9 cellular contexts compared by ENCODE assay signal in genomic region chr5:90410178-90410762, GRCh38. TPM values are rescaled to one million over a fixed set of nuclear protein-coding genes. Genes with fewer than 3 reads are reported as not detected.
A peak's percentile ranks its signal among the peaks of the same experiment; 100 is the strongest.
DNase-seq lines count a peak whose midpoint lies in the region; ATAC-seq, FAIRE-seq and TF ChIP-seq lines count a peak whose summit lies in the region.
"Had no signal": no experiment of that assay in that cellular context is flagged by ENCODE, and none has a peak within 500 bp of the region (broad histone marks: within the 10 kb centered on the region; RNA-seq: fewer than 3 reads in every experiment).

No MANE protein-coding gene starts in this region.

- H3K4me1 Mint-ChIP-seq in MCF 10A (ENCODE audit: insufficient read depth, unreplicated experiment) (peaks cover 17% of the 10 kb centered on the region), CD14-positive monocyte (peaks cover 3% of the 10 kb centered on the region)

- no peak overlapping the region for H3K27ac Mint-ChIP-seq in MCF 10A (ENCODE audit: low read depth, unreplicated experiment)
- H3K27ac Mint-ChIP-seq in CD14-positive monocyte = no peak overlapping the region
- H3K27ac Mint-ChIP-seq: naive B cell had no signal

- TF ChIP-seq CTCF in MCF 10A (IDR thresholded peaks at IDR 0.05; ENCODE audit: unreplicated experiment) = no peak
- no peak for TF ChIP-seq CTCF in CD14-positive monocyte (IDR thresholded peaks at IDR 0.05)

- H3K4me3 Mint-ChIP-seq in MCF 10A (ENCODE audit: unreplicated experiment) (no peak overlapping the region), CD14-positive monocyte (no peak overlapping the region)
- H3K4me3 Mint-ChIP-seq: naive B cell had no signal

- intact Hi-C loops in MCF 10A (cut with micrococcal nuclease) = loop anchor here (1.0 kb wide), 1 partner anchor 120 kb away; no protein-coding TSS in a partner anchor
- intact Hi-C loops in CD14-positive monocyte (cut with micrococcal nuclease) = loop anchor here (5.0 to 10.0 kb wide), 3 partner anchors 62 to 117 kb away; partner anchors contain the start of genes LYSMD3 (in 2 of the 2), MBLAC2 (in 1 of the 2) and POLR3G (in 1 of the 2)

- 0% methylated on average over 1 to 2 of the region's 10 CpGs for WGBS in mesodermal cell (ENCODE audit: insufficient coverage in 2 of 2), 2 experiments

- H3K4me3 ChIP-seq in mesodermal cell (ENCODE audit: extremely low read depth, insufficient read depth, low read length, poor library complexity, severe bottlenecking) = peak overlapping the region; percentile 68

- peak; percentile 0 for ATAC-seq in HG03064 (IDR thresholded peaks at IDR 0.05; ENCODE audit: low read depth, unreplicated experiment)
- ATAC-seq in activated CD4-positive, CD25-positive, alpha-beta regulatory T cell treated with anti-CD3 and anti-CD28 coated beads, Interleukin-2, amount 50 U/mL, for 24 hours = no peak

- H3K4me1 ChIP-seq in mesodermal cell (ENCODE audit: control insufficient read depth, insufficient read depth, low read length, poor library complexity, severe bottlenecking) = no peaks in the 10 kb centered on the region

- peaks cover 7% of the 10 kb centered on the region for H3K36me3 Mint-ChIP-seq in MCF 10A (ENCODE audit: insufficient read depth, unreplicated experiment)
- H3K36me3 Mint-ChIP-seq in CD14-positive monocyte = peaks cover 8 to 14% of the 10 kb centered on the region in 2 donors

- no peaks in the 10 kb centered on the region for H3K9me3 ChIP-seq in mesodermal cell (ENCODE audit: control insufficient read depth, low read length)

- CTCF ChIA-PET in MCF 10A (lab: Yijun Ruan, JAX) = interaction anchor here (0.6 to 1.5 kb wide), 8 partner anchors 23 to 1009 kb away, joined by 3 to 8 read pairs (median 3); partner anchors contain the start of gene LYSMD3

- BruUV-seq in MCF 10A (replicated peaks; lab: Mats Ljungman, UMichigan) = TSS peak; percentile 91

- H3K36me3 ChIP-seq in mesodermal cell (ENCODE audit: control insufficient read depth, insufficient read depth, low read length) = no peaks in the 10 kb centered on the region

- H3K27me3 Mint-ChIP-seq in MCF 10A (ENCODE audit: insufficient read depth, unreplicated experiment) (no peaks in the 10 kb centered on the region), CD14-positive monocyte (ENCODE audit: low read depth in 3 of 3) (peaks cover 0 to 6% (median 0%) of the 10 kb centered on the region in 3 donors)
- H3K27me3 Mint-ChIP-seq: naive B cell had no signal

- peak overlapping the region; percentile 92 for H3K27ac ChIP-seq in mesodermal cell (ENCODE audit: low read depth, low read length, severe bottlenecking)

- in situ Hi-C loops in ACHN (cut with HindIII; ENCODE audit: low pct_ligation_motif_present, low pct_unique_long_range_greater_than_20kb, low sequenced_read_pairs) = no loop called here

- no peaks in the 10 kb centered on the region for H3K9me3 Mint-ChIP-seq in MCF 10A (ENCODE audit: unreplicated experiment)
- peaks cover 0 to 5% (median 0%) of the 10 kb centered on the region in 7 donors for H3K9me3 Mint-ChIP-seq in CD14-positive monocyte
- H3K9me3 Mint-ChIP-seq: naive B cell had no signal

- DNase-seq in ACHN (peak; percentile 22), MCF 10A (ENCODE audit: unreplicated experiment) (no peak), RCC 7860 (ENCODE audit: low spot score) (no peak), CD14-positive monocyte (ENCODE audit: low spot score) (no peak), GM19240 (ENCODE audit: insufficient read length, low spot score) (no peak)

- FAIRE-seq in RCC 7860 (lab: Jason Lieb, UNC) = no peak

- POLR2A ChIA-PET in MCF 10A (lab: Yijun Ruan, JAX) = interaction anchor here (0.7 to 5.7 kb wide), 35 partner anchors 7 to 1682 kb away, joined by 3 to 68 read pairs (median 4); partner anchors contain the start of genes ARRDC3, LYSMD3, MBLAC2 and POLR3G

RNA-seq across cellular contexts. Expression of gene CETN3, which starts 0.7 kb away (rescaled TPM):
- total RNA-seq in MCF 10A (2022) = 24.8 and 28.4 TPM in 2 replicates
- polyA plus RNA-seq in mesodermal cell (2013, experiment 1 of 2) = 37.7 TPM
- 58.9 TPM for polyA plus RNA-seq in mesodermal cell (2013, experiment 2 of 2)
- polyA plus RNA-seq in CD14-positive monocyte = 1 to 10 TPM; 7.7 to 9.0 TPM
